Comparison of ENCODE assay signal across 9 cellular contexts in the genomic region with DNA sequence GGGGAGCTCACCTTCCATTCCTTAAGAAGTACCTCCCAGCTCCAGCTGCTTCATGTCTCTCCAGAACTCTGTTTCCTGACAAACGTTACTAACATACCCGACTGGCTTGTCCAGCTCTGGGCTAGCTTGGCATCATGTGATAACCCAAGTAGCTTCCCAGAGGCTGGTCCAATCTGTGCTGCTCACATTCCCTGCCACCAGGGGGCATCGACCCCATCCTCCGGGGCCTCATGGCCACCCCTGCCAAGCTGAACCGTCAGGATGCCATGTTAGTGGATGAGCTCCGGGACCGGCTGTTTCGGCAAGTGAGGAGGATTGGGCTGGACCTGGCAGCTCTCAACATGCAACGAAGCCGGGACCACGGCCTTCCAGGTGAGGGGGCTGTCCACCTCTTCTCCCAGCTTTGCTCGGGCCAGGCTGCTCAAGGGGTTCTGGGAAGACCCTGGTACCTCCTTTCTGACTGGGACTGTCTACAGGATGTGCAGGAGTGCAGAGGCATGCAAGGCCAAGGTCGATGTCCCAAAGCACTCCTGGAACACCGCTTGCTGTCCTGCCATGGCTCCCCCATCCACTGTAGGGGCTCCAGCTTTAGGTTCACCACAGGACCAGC. TPM values are rescaled to one million over a fixed set of nuclear protein-coding genes. Genes with fewer than 3 reads are reported as not detected.
DNase-seq lines count a peak whose midpoint lies in the region; ATAC-seq, FAIRE-seq and TF ChIP-seq lines count a peak whose summit lies in the region.
"Had no signal": no experiment of that assay in that cellular context is flagged by ENCODE, and none has a peak within 500 bp of the region (broad histone marks: within the 10 kb centered on the region; RNA-seq: fewer than 3 reads in every experiment).

No MANE protein-coding gene starts in this region.

- H3K4me2 ChIP-seq in OCI-LY7 (ENCODE audit: low read length): no peak overlapping the region

- H3K36me3 ChIP-seq in OCI-LY7 (ENCODE audit: insufficient read depth, low read length): no peaks in the 10 kb centered on the region

- H3K79me2 ChIP-seq in OCI-LY7 (ENCODE audit: insufficient read depth, low read depth, low read length): no peaks in the 10 kb centered on the region

- H3K4me3 ChIP-seq in OCI-LY7 (ENCODE audit: low read depth, low read length, poor library complexity, severe bottlenecking): no peak overlapping the region

- DNase-seq in D721Med (ENCODE audit: insufficient read length, low spot score) (peak; percentile 53), OCI-LY7 (ENCODE audit: low spot score) (peak; percentile 48), germinal center (ENCODE audit: low spot score) (peak; percentile 70), NCI-H1048 (lab: John Stamatoyannopoulos, UW) (no peak)
- DNase-seq in activated T-cell treated with anti-CD3 and anti-CD28 coated beads, Interleukin-2, amount 50 U/mL, for 4 hours: peak; percentile 44
- DNase-seq in stimulated activated CD4-positive, alpha-beta T cell treated with anti-CD3 and anti-CD28 coated beads, Interleukin-12 subunit alpha, Interleukin-12 subunit beta, amount 100 ng/mL, for 48 hours (ENCODE audit: low read depth in 2 of 3, low spot score in 1 of 3): peak; percentile 47 to 61 (median 51)

- TF ChIP-seq CTCF in D721Med (IDR thresholded peaks at IDR 0.05; ENCODE audit: insufficient read depth, missing control alignments) (peak; percentile 81), OCI-LY7 (conservative IDR thresholded peaks at IDR 0.05; ENCODE audit: low read length) (peak; percentile 80)

- no peaks in the 10 kb centered on the region for H3K9me3 ChIP-seq in OCI-LY7 (ENCODE audit: low read length)

- H3K9me3 Mint-ChIP-seq in activated T-cell treated with anti-CD3 and anti-CD28 coated beads, Interleukin-2, amount 50 U/mL, for 4 hours: no peaks in the 10 kb centered on the region

- intact Hi-C loops in OCI-LY7 (cut with micrococcal nuclease; ENCODE audit: unreplicated experiment): loop anchor here (1.0 kb wide), 1 partner anchor 247 kb away; no protein-coding TSS in a partner anchor

- no peaks in the 10 kb centered on the region for H4K20me1 ChIP-seq in OCI-LY7 (ENCODE audit: insufficient read depth, low read length)

- H3K27ac ChIP-seq in OCI-LY7 (ENCODE audit: low read depth, low read length, poor library complexity, severe bottlenecking): no peak overlapping the region

- BruUV-seq in OCI-LY7 (replicated peaks; lab: Mats Ljungman, UMichigan): no TSS peak

- H3K4me1 ChIP-seq in OCI-LY7 (ENCODE audit: insufficient read depth, low read length, poor library complexity, severe bottlenecking): no peaks in the 10 kb centered on the region

- no peak overlapping the region for H2AFZ ChIP-seq in OCI-LY7 (ENCODE audit: low read length)

- no peaks in the 10 kb centered on the region for H3K36me3 Mint-ChIP-seq in activated T-cell treated with anti-CD3 and anti-CD28 coated beads, Interleukin-2, amount 50 U/mL, for 4 hours (ENCODE audit: insufficient read depth)

- FAIRE-seq in D721Med (lab: Jason Lieb, UNC): no peak
- FAIRE-seq: TTC549 had no signal

- ATAC-seq in HG02642 (IDR thresholded peaks at IDR 0.05; ENCODE audit: poor library complexity, unreplicated experiment) (peak; percentile 50), HG02970 (IDR thresholded peaks at IDR 0.05; ENCODE audit: low FRiP score, unreplicated experiment) (no peak)
- ATAC-seq in activated T-cell treated with anti-CD3 and anti-CD28 coated beads, Interleukin-2, amount 50 U/mL, for 4 hours: peak; percentile 82 to 85

- no peak overlapping the region for H3K4me3 Mint-ChIP-seq in activated T-cell treated with anti-CD3 and anti-CD28 coated beads, Interleukin-2, amount 50 U/mL, for 4 hours

- CTCF ChIA-PET in OCI-LY7 (lab: Charles Lee; ENCODE audit: unreplicated experiment): interaction anchor here (1.1 kb wide), 1 partner anchor 14 kb away, joined by 3 read pairs; no protein-coding TSS in a partner anchor

- peaks cover 1% of the 10 kb centered on the region for H3K4me1 Mint-ChIP-seq in activated T-cell treated with anti-CD3 and anti-CD28 coated beads, Interleukin-2, amount 50 U/mL, for 4 hours (ENCODE audit: low read depth)

- H3K9me2 ChIP-seq in OCI-LY7 (ENCODE audit: insufficient read depth, low read length): no peaks in the 10 kb centered on the region

- POLR2A ChIA-PET in OCI-LY7 (lab: Charles Lee): interaction anchor here (1.0 kb wide), 1 partner anchor 239 kb away, joined by 3 read pairs; no protein-coding TSS in a partner anchor

- peaks cover 10% of the 10 kb centered on the region for H3K27me3 Mint-ChIP-seq in activated T-cell treated with anti-CD3 and anti-CD28 coated beads, Interleukin-2, amount 50 U/mL, for 4 hours (ENCODE audit: low read depth)

RNA-seq across cellular contexts. Expression of a gene that starts 7.6 kb away (rescaled TPM):
- not detected in 2 replicates for total RNA-seq in OCI-LY7 (2014; rRNA removed; shearing (Covaris generic))
- not detected in 2 replicates for total RNA-seq in OCI-LY7 (2022)
- total RNA-seq in activated T-cell treated with anti-CD3 and anti-CD28 coated beads, Interleukin-2, amount 50 U/mL, for 4 hours: not detected

RNA-seq across cellular contexts. Expression of a gene that starts 18.9 kb away (rescaled TPM):
- total RNA-seq in OCI-LY7 (2014; rRNA removed; shearing (Covaris generic)): 0.54 and 0.69 TPM in 2 replicates
- 21.6 and 26.9 TPM in 2 replicates for total RNA-seq in OCI-LY7 (2022)
- total RNA-seq in activated T-cell treated with anti-CD3 and anti-CD28 coated beads, Interleukin-2, amount 50 U/mL, for 4 hours: 10 to 100 TPM; 17.0 to 22.0 (median 20.0) TPM

RNA-seq across cellular contexts. Expression of a gene that starts 33.3 kb away (rescaled TPM):
- not detected in 2 replicates for total RNA-seq in OCI-LY7 (2014; rRNA removed; shearing (Covaris generic))
- not detected in 2 replicates for total RNA-seq in OCI-LY7 (2022)
- total RNA-seq in activated T-cell treated with anti-CD3 and anti-CD28 coated beads, Interleukin-2, amount 50 U/mL, for 4 hours: not detected

RNA-seq across cellular contexts. Expression of a gene that starts 38.3 kb away (rescaled TPM):
- total RNA-seq in OCI-LY7 (2014; rRNA removed; shearing (Covaris generic)): not detected in 2 replicates
- not detected in 2 replicates for total RNA-seq in OCI-LY7 (2022)
- under 1 TPM in 1 of 3 donors, not detected in 2; 0.18 TPM for total RNA-seq in activated T-cell treated with anti-CD3 and anti-CD28 coated beads, Interleukin-2, amount 50 U/mL, for 4 hours

RNA-seq across cellular contexts. Expression of a gene that starts 51.9 kb away (rescaled TPM):
- total RNA-seq in OCI-LY7 (2014; rRNA removed; shearing (Covaris generic)): not detected in 2 replicates
- total RNA-seq in OCI-LY7 (2022): not detected in 2 replicates
- total RNA-seq in activated T-cell treated with anti-CD3 and anti-CD28 coated beads, Interleukin-2, amount 50 U/mL, for 4 hours: under 1 TPM; 0.14 to 0.33 (median 0.21) TPM
